Comparison of ENCODE assay signal across 16 cellular contexts in the genomic region with DNA sequence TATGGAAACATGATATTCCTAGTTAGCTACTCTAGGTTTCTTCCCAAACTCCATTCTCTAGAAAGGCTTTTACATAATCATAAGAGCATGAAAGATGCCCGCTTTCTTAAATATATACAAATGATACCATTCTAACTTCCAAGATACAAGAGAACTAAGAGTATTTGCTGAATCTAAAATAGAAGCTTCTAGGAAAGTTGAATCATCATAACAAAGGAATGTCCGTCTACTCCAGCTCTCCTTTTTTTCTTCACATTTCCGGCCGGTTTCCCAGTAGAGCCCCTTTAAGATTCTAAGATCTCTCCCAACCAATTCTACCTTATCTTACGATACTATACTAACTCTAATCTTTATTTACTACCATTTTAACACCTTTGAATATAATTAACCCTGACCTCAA.
"Had no signal": no experiment of that assay in that cellular context is flagged by ENCODE, and none has a peak within 500 bp of the region (broad histone marks: within the 10 kb centered on the region; RNA-seq: fewer than 3 reads in every experiment).

No MANE protein-coding gene starts in this region.

- FAIRE-seq: endometrium had no signal

- H3K4me3 ChIP-seq: cardiac muscle cell, lung, prostate gland, spleen, testis, vagina had no signal

- DNase-seq: activated naive CD4-positive, alpha-beta T cell; activated T-cell treated with anti-CD3 and anti-CD28 coated beads, Interleukin-2, amount 50 U/mL, for 1 hour; effector CD4-positive, alpha-beta T cell; erythroblast; foreskin keratinocyte; natural killer cell; spleen; stimulated activated CD4-positive, alpha-beta T cell treated with anti-CD3 and anti-CD28 coated beads, Interleukin-4, amount 100 ng/mL, for 1 hour; stimulated activated naive CD4-positive, alpha-beta T cell; T-helper 2 cell; testis had no signal

- H3K27ac ChIP-seq: cardiac muscle cell, foreskin keratinocyte, prostate gland, spleen, testis, vagina had no signal
